Comparison of ENCODE assay signal across 1 cellular context in the genomic region with DNA sequence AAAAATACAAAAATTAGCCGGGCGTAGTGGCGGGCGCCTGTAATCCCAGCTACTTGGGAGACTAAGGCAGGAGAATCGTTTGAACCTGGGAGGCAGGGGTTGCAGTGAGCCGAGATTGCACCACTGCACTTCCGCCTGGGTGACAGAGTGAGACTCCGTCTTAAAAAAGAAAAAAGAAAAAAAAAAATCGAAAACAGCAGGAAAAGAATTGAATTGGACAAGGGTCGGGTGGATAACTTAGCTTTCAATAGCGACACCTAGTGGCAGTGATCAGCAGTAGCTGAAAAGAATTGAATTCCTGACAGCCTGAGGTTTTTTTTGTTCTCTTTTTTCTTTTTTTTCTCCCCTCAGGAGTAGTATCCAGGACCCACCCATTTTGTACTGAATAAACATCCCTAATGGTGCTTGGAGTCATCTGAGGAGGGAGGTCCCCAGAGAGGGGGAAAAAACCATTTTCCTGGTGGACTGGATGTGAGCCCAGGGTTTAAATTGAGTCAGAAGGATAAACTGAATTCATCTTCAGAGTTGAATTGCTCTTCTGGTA.
TF ChIP-seq lines count a peak whose summit lies in the region.

No MANE protein-coding gene starts in this region.

TF ChIP-seq in SK-N-SH, 30 proteins besides CTCF, POLR2A, EP300 and RAD21 (continued from another document):
- TF ChIP-seq, protein P1, sequence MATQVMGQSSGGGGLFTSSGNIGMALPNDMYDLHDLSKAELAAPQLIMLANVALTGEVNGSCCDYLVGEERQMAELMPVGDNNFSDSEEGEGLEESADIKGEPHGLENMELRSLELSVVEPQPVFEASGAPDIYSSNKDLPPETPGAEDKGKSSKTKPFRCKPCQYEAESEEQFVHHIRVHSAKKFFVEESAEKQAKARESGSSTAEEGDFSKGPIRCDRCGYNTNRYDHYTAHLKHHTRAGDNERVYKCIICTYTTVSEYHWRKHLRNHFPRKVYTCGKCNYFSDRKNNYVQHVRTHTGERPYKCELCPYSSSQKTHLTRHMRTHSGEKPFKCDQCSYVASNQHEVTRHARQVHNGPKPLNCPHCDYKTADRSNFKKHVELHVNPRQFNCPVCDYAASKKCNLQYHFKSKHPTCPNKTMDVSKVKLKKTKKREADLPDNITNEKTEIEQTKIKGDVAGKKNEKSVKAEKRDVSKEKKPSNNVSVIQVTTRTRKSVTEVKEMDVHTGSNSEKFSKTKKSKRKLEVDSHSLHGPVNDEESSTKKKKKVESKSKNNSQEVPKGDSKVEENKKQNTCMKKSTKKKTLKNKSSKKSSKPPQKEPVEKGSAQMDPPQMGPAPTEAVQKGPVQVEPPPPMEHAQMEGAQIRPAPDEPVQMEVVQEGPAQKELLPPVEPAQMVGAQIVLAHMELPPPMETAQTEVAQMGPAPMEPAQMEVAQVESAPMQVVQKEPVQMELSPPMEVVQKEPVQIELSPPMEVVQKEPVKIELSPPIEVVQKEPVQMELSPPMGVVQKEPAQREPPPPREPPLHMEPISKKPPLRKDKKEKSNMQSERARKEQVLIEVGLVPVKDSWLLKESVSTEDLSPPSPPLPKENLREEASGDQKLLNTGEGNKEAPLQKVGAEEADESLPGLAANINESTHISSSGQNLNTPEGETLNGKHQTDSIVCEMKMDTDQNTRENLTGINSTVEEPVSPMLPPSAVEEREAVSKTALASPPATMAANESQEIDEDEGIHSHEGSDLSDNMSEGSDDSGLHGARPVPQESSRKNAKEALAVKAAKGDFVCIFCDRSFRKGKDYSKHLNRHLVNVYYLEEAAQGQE (IDR thresholded peaks at IDR 0.05; ENCODE audit: low read depth, low read length) = no peak
- TF ChIP-seq, protein P2, sequence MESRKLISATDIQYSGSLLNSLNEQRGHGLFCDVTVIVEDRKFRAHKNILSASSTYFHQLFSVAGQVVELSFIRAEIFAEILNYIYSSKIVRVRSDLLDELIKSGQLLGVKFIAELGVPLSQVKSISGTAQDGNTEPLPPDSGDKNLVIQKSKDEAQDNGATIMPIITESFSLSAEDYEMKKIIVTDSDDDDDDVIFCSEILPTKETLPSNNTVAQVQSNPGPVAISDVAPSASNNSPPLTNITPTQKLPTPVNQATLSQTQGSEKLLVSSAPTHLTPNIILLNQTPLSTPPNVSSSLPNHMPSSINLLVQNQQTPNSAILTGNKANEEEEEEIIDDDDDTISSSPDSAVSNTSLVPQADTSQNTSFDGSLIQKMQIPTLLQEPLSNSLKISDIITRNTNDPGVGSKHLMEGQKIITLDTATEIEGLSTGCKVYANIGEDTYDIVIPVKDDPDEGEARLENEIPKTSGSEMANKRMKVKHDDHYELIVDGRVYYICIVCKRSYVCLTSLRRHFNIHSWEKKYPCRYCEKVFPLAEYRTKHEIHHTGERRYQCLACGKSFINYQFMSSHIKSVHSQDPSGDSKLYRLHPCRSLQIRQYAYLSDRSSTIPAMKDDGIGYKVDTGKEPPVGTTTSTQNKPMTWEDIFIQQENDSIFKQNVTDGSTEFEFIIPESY (IDR thresholded peaks at IDR 0.05; ENCODE audit: borderline replicate concordance, low read depth) = no peak
